In genomic region chr6:32439708-32440214, GRCh38 we compare ENCODE assay signal across 8 cellular contexts. TPM values are rescaled to one million over a fixed set of nuclear protein-coding genes. Genes with fewer than 3 reads are reported as not detected.
DNase-seq lines count a peak whose midpoint lies in the region; ATAC-seq and TF ChIP-seq lines count a peak whose summit lies in the region.

Gene HLA-DRA (plus strand): TSS chr6:32439887. CDS start chr6:32439951, 64 bp downstream.

- peaks cover 13% of the 10 kb centered on the region for H3K4me1 Mint-ChIP-seq in activated T-cell treated with anti-CD3 and anti-CD28 coated beads, Interleukin-2, amount 50 U/mL, for 24 hours (ENCODE audit: low read depth)

- H3K4me3 ChIP-seq in HFF-Myc (replicated peaks; ENCODE audit: low read depth, low read length), result no peak within 1 kb of the TSS
- H3K4me3 ChIP-seq in foreskin fibroblast (ENCODE audit: low read depth in 1 of 2, low read length in 2 of 2), result no peak within 1 kb of the TSS

- ATAC-seq in omental fat pad (ENCODE audit: low FRiP score), result peak; percentile 49

- DNase-seq in stimulated activated CD4-positive, alpha-beta T cell treated with anti-CD3 and anti-CD28 coated beads, Interleukin-4, amount 100 ng/mL, for 24 hours, result peak; percentile 40
- DNase-seq in stimulated activated CD4-positive, alpha-beta T cell treated with anti-CD3 and anti-CD28 coated beads, Interleukin-15, amount 100 ng/mL, for 24 hours, result no peak
- peak; percentile 20 for DNase-seq in HFF-Myc (ENCODE audit: extremely low read depth, low read depth)
- peak; percentile 69 for DNase-seq in MV-4-11 (lab: John Stamatoyannopoulos, UW)
- peak; percentile 41 for DNase-seq in activated T-cell treated with anti-CD3 and anti-CD28 coated beads, Interleukin-2, amount 50 U/mL, for 24 hours
- DNase-seq in foreskin fibroblast, result peak; percentile 15 to 62
- DNase-seq in omental fat pad (ENCODE audit: low spot score), result no peak
- no peak for DNase-seq in NCI-H345 treated with DMSO at 0.1 percent for 48 hours (lab: John Stamatoyannopoulos, UW; ENCODE audit: unreplicated experiment)

- no peaks in the 10 kb centered on the region for H3K36me3 Mint-ChIP-seq in activated T-cell treated with anti-CD3 and anti-CD28 coated beads, Interleukin-2, amount 50 U/mL, for 24 hours (ENCODE audit: low read depth)

- H3K27me3 Mint-ChIP-seq in activated T-cell treated with anti-CD3 and anti-CD28 coated beads, Interleukin-2, amount 50 U/mL, for 24 hours, result peaks cover 20% of the 10 kb centered on the region

- peak within 1 kb of the TSS; percentile 64 for H3K4me3 Mint-ChIP-seq in activated T-cell treated with anti-CD3 and anti-CD28 coated beads, Interleukin-2, amount 50 U/mL, for 24 hours

- H3K9me3 Mint-ChIP-seq in activated T-cell treated with anti-CD3 and anti-CD28 coated beads, Interleukin-2, amount 50 U/mL, for 24 hours, result no peaks in the 10 kb centered on the region

- H3K27ac Mint-ChIP-seq in activated T-cell treated with anti-CD3 and anti-CD28 coated beads, Interleukin-2, amount 50 U/mL, for 24 hours, result peak within 1 kb of the TSS; percentile 9

- no peak for TF ChIP-seq CTCF in HFF-Myc (IDR thresholded peaks at IDR 0.05; ENCODE audit: low read depth, low read length, missing control alignments)
- TF ChIP-seq CTCF in foreskin fibroblast (IDR thresholded peaks at IDR 0.05; ENCODE audit: low read depth, low read length), result no peak
- no peak for TF ChIP-seq CTCF in omental fat pad (IDR thresholded peaks at IDR 0.05)

RNA-seq across cellular contexts. Expression of gene HLA-DRA, which starts in this region (rescaled TPM):
- 100 to 1,000 TPM; 102 to 437 (median 303) TPM for total RNA-seq in omental fat pad

Comparison
In these comparisons a context has a peak if more than half of its experiments do, and no peak if none do; other contexts are left out.
1. DNase-seq: peak in stimulated activated CD4-positive, alpha-beta T cell treated with anti-CD3 and anti-CD28 coated beads, Interleukin-4, amount 100 ng/mL, for 24 hours (single experiment), HFF-Myc (single experiment), MV-4-11 (single experiment), activated T-cell treated with anti-CD3 and anti-CD28 coated beads, Interleukin-2, amount 50 U/mL, for 24 hours (single experiment) and foreskin fibroblast (2 of 2); none in stimulated activated CD4-positive, alpha-beta T cell treated with anti-CD3 and anti-CD28 coated beads, Interleukin-15, amount 100 ng/mL, for 24 hours (single experiment), omental fat pad (single experiment) and NCI-H345 treated with DMSO at 0.1 percent for 48 hours (single experiment).